ENCODE assay signal across 14 cellular contexts in genomic region chr17:37671813-37672544, GRCh38. TPM values are rescaled to one million over a fixed set of nuclear protein-coding genes. Genes with fewer than 3 reads are reported as not detected.
A peak's percentile ranks its signal among the peaks of the same experiment; 100 is the strongest.
DNase-seq lines count a peak whose midpoint lies in the region; ATAC-seq and TF ChIP-seq lines count a peak whose summit lies in the region.
"Had no signal": no experiment of that assay in that cellular context is flagged by ENCODE, and none has a peak within 500 bp of the region (broad histone marks: within the 10 kb centered on the region; RNA-seq: fewer than 3 reads in every experiment).

No MANE protein-coding gene starts in this region.

- no peak for TF ChIP-seq EP300 in stomach (IDR thresholded peaks at IDR 0.05)

- no peak overlapping the region for H2BK5ac ChIP-seq in trophoblast cell (ENCODE audit: low read depth, low read length, poor library complexity)

- no peak overlapping the region for H2BK12ac ChIP-seq in trophoblast cell (ENCODE audit: low read length)

- H3K9ac ChIP-seq in duodenal mucosa (ENCODE audit: low read depth in 1 of 2, low read length in 2 of 2) (peak overlapping the region; percentile 5 to 32), trophoblast cell (ENCODE audit: low read length) (no peak overlapping the region)

- H3K4me3 ChIP-seq in duodenal mucosa (ENCODE audit: low read depth in 1 of 2, low read length in 2 of 2) (no peak overlapping the region), trophoblast cell (ENCODE audit: low read depth, low read length) (no peak overlapping the region), stomach (no peak overlapping the region)
- H3K4me3 ChIP-seq: tibial nerve had no signal

- H3K23ac ChIP-seq in trophoblast cell (ENCODE audit: low read length) = no peak overlapping the region

- TF ChIP-seq CTCF in stomach (IDR thresholded peaks at IDR 0.05) = no peak

- H2AK5ac ChIP-seq in trophoblast cell (ENCODE audit: low read length) = no peak overlapping the region

- H3K14ac ChIP-seq in trophoblast cell (ENCODE audit: low read length) = no peak overlapping the region

- H3K79me1 ChIP-seq in trophoblast cell (ENCODE audit: low read length) = no peaks in the 10 kb centered on the region

- H2AFZ ChIP-seq in trophoblast cell (ENCODE audit: insufficient read depth, low read length, poor library complexity) = no peak overlapping the region

- H3K4ac ChIP-seq in trophoblast cell (ENCODE audit: low read depth, low read length) = no peak overlapping the region

- no CpG with 5 or more reads among the region's 2 CpGs for WGBS in trophoblast cell (ENCODE audit: extremely low coverage, insufficient coverage, insufficient read length)
- 77 to 87% (median 86%) methylated on average over 2 of the region's 2 CpGs for WGBS in stomach, 5 donors

- no peak for TF ChIP-seq POLR2A in stomach (IDR thresholded peaks at IDR 0.05)

- no peaks in the 10 kb centered on the region for H3K36me3 ChIP-seq in duodenal mucosa (ENCODE audit: control insufficient read depth in 1 of 2, insufficient read depth in 2 of 2, low read length in 2 of 2)
- no peaks in the 10 kb centered on the region for H3K36me3 ChIP-seq in trophoblast cell (ENCODE audit: control insufficient read depth in 1 of 2, insufficient read depth in 2 of 2, low read length in 2 of 2)
- no peaks in the 10 kb centered on the region for H3K36me3 ChIP-seq in stomach
- H3K36me3 ChIP-seq: tibial nerve had no signal

- H3K4me2 ChIP-seq in trophoblast cell (ENCODE audit: low read length) = no peak overlapping the region

- no peak overlapping the region for H2BK120ac ChIP-seq in trophoblast cell (ENCODE audit: insufficient read depth, low read length, poor library complexity)

- no peak overlapping the region for H3K18ac ChIP-seq in trophoblast cell (ENCODE audit: low read length)

- ATAC-seq in HG03097 (IDR thresholded peaks at IDR 0.05; ENCODE audit: low FRiP score, unreplicated experiment) = no peak
- ATAC-seq: Right ventricle myocardium inferior had no signal

- DNase-seq in Daoy (ENCODE audit: low read depth) (peak; percentile 33), NCI-H510A treated with DMSO at 0.1 percent for 48 hours (lab: John Stamatoyannopoulos, UW) (peak; percentile 92), trophoblast cell (peak; percentile 64 to 92), NOMO-1 (lab: John Stamatoyannopoulos, UW; ENCODE audit: unreplicated experiment in 2 of 2) (no peak), stomach (no peak), DMS114 treated with DMSO at 0.1 percent for 48 hours (lab: John Stamatoyannopoulos, UW; ENCODE audit: unreplicated experiment) (no peak)
- DNase-seq: activated CD4-positive, alpha-beta memory T cell treated with anti-CD3 and anti-CD28 coated beads for 36 hours; Kasumi-1; naive B cell; stimulated activated CD4-positive, alpha-beta T cell treated with anti-CD3 and anti-CD28 coated beads, Interleukin-1b, Interleukin-23, amount 100 ng/mL, for 48 hours had no signal

- H3K27me3 ChIP-seq in duodenal mucosa (ENCODE audit: control insufficient read depth in 1 of 2, insufficient read depth in 2 of 2, low read length in 2 of 2) (no peaks in the 10 kb centered on the region), trophoblast cell (ENCODE audit: insufficient read depth, low read length) (no peaks in the 10 kb centered on the region), stomach (peaks cover 0 to 7% (median 0%) of the 10 kb centered on the region in 3 donors)
- H3K27me3 ChIP-seq: tibial nerve had no signal

- intact Hi-C loops in stomach (cut with DNase I; ENCODE audit: low total_unique reads) = no loop called here

- peaks cover 52 to 62% of the 10 kb centered on the region in 2 donors for H3K4me1 ChIP-seq in duodenal mucosa (ENCODE audit: control insufficient read depth in 1 of 2, insufficient read depth in 2 of 2, low read length in 2 of 2)
- no peaks in the 10 kb centered on the region for H3K4me1 ChIP-seq in trophoblast cell (ENCODE audit: control insufficient read depth in 1 of 2, insufficient read depth in 2 of 2, low read length in 2 of 2)
- no peaks in the 10 kb centered on the region for H3K4me1 ChIP-seq in stomach
- H3K4me1 ChIP-seq: tibial nerve had no signal

- no peak overlapping the region for H4K12ac ChIP-seq in trophoblast cell (ENCODE audit: low read depth, low read length)

- H4K8ac ChIP-seq in trophoblast cell (ENCODE audit: low read depth, low read length) = no peak overlapping the region

- H3K9me3 ChIP-seq in duodenal mucosa (ENCODE audit: control insufficient read depth in 1 of 2, low read length in 2 of 2) (no peaks in the 10 kb centered on the region), trophoblast cell (ENCODE audit: insufficient read depth, low read depth, low read length) (no peaks in the 10 kb centered on the region), stomach (no peaks in the 10 kb centered on the region)
- H3K9me3 ChIP-seq: tibial nerve had no signal

- H3K27ac ChIP-seq in duodenal mucosa (ENCODE audit: low read depth, low read length) (peak overlapping the region; percentile 57), trophoblast cell (ENCODE audit: low read depth, low read length) (no peak overlapping the region), stomach (no peak overlapping the region)
- H3K27ac ChIP-seq: tibial nerve had no signal

- no peaks in the 10 kb centered on the region for H3K79me2 ChIP-seq in trophoblast cell (ENCODE audit: control insufficient read depth, insufficient read depth, low read length, poor library complexity)

- H4K91ac ChIP-seq in trophoblast cell (ENCODE audit: low read depth, low read length) = no peak overlapping the region

RNA-seq across cellular contexts. Expression of gene DDX52, which starts 28.7 kb away (rescaled TPM):
- 22.2 and 26.7 TPM in 2 replicates for total RNA-seq in Daoy (2014; rRNA removed; shearing (Covaris generic))
- 25.0 and 26.4 TPM in 2 replicates for polyA plus RNA-seq in trophoblast cell (2013)
- 10 to 100 TPM in 4 of 5 donors, 1 to 10 TPM in 1; 7.1 to 40.0 (median 27.8) TPM for total RNA-seq in stomach
- polyA plus RNA-seq in stomach = 10 to 100 TPM in 1 of 3 donors, 1 to 10 TPM in 2; 8.4 to 10.7 (median 9.6) TPM

Comparison
In these comparisons a context has a peak if more than half of its experiments do, and no peak if none do; other contexts are left out.
1. DNase-seq: peak in Daoy (single experiment), NCI-H510A treated with DMSO at 0.1 percent for 48 hours (single experiment) and trophoblast cell (2 of 2); none in NOMO-1 (0 of 2), stomach (single experiment) and DMS114 treated with DMSO at 0.1 percent for 48 hours (single experiment).